22 cellular contexts compared by ENCODE assay signal in genomic region chr22:33887173-33887572, GRCh38. TPM values are rescaled to one million over a fixed set of nuclear protein-coding genes. Genes with fewer than 3 reads are reported as not detected.
DNase-seq lines count a peak whose midpoint lies in the region; FAIRE-seq and TF ChIP-seq lines count a peak whose summit lies in the region.
"Had no signal": no experiment of that assay in that cellular context is flagged by ENCODE, and none has a peak within 500 bp of the region (broad histone marks: within the 10 kb centered on the region; RNA-seq: fewer than 3 reads in every experiment).

No MANE protein-coding gene starts in this region.

- H3K23me2 ChIP-seq in H9 (ENCODE audit: insufficient read length, low read depth, low read length, poor library complexity, severe bottlenecking) = no peaks in the 10 kb centered on the region
- H3K23me2 ChIP-seq in H1 (ENCODE audit: low read depth, low read length) = no peaks in the 10 kb centered on the region; the same call in 1 of the 2 replicates

- TF ChIP-seq CTCF in H9 (conservative IDR thresholded peaks at IDR 0.05) (no peak), H1 (IDR thresholded peaks at IDR 0.05; ENCODE audit: control extremely low read depth in 1 of 3, insufficient read depth in 1 of 3, low read depth in 1 of 3, low read length in 3 of 3) (no peak), nephron progenitor cell (IDR thresholded peaks at IDR 0.05) (no peak), left ventricle myocardium inferior (IDR thresholded peaks at IDR 0.05; ENCODE audit: borderline replicate concordance) (no peak)

- in situ Hi-C loops in ACHN (cut with HindIII; ENCODE audit: low pct_ligation_motif_present, low pct_unique_long_range_greater_than_20kb, low sequenced_read_pairs) = no loop called here

- H4K91ac ChIP-seq in H9 (ENCODE audit: insufficient read length, low read depth, low read length) = no peak overlapping the region
- no peak overlapping the region for H4K91ac ChIP-seq in H1 (replicated peaks; ENCODE audit: insufficient read length, low read length)

- intact Hi-C loops in left ventricle myocardium inferior (cut with micrococcal nuclease) = no loop called here

- H2BK12ac ChIP-seq in H9 (ENCODE audit: insufficient read length, low read depth, low read length) = no peak overlapping the region
- no peak overlapping the region for H2BK12ac ChIP-seq in H1 (ENCODE audit: low read depth, low read length)

- no peaks in the 10 kb centered on the region for H3K9me3 Mint-ChIP-seq in H9
- no peaks in the 10 kb centered on the region for H3K9me3 Mint-ChIP-seq in nephron progenitor cell
- H3K9me3 Mint-ChIP-seq: CD4-positive, alpha-beta T cell had no signal

- H3K4me1 Mint-ChIP-seq in H9 (peaks cover 74 to 77% of the 10 kb centered on the region in 2 experiments), nephron progenitor cell (peaks cover 57% of the 10 kb centered on the region)
- H3K4me1 Mint-ChIP-seq: CD14-positive monocyte; CD8-positive, alpha-beta memory T cell had no signal

- peaks cover 30% of the 10 kb centered on the region for H3K4me1 ChIP-seq in H9 (ENCODE audit: insufficient read depth, low read length)
- peaks cover 16 to 41% (median 32%) of the 10 kb centered on the region in 4 experiments for H3K4me1 ChIP-seq in H1 (replicated peaks in 1 of 4; ENCODE audit: control insufficient read depth in 3 of 4, insufficient read depth in 4 of 4, low read length in 3 of 4)
- peaks cover 94% of the 10 kb centered on the region for H3K4me1 ChIP-seq in left ventricle myocardium inferior

- H3K79me2 ChIP-seq in H9 (ENCODE audit: insufficient read depth, low read length) = peaks cover 72% of the 10 kb centered on the region; the same call in 1 of the 2 replicates
- peaks cover 41 to 100% of the 10 kb centered on the region in 2 experiments for H3K79me2 ChIP-seq in H1 (ENCODE audit: control insufficient read depth in 1 of 2, insufficient read depth in 2 of 2, low read length in 2 of 2)

- WGBS in H9 (ENCODE audit: extremely low coverage, insufficient read length, low lambda C conversion rate) = no CpG with 5 or more reads among the region's 13 CpGs
- 84% methylated on average over 13 of the region's 13 CpGs; no CpG with 5 or more reads in 1 of the 2 experiments for WGBS in H1 (ENCODE audit: extremely low coverage in 1 of 2, insufficient coverage in 1 of 2, insufficient read length in 1 of 2, insufficient replicate concordance in 2 of 2, low coverage in 1 of 2, low lambda C conversion rate in 2 of 2, missing lambda C conversion rate in 1 of 2), 2 experiments

- H3K27ac ChIP-seq in H9 (ENCODE audit: insufficient read length, low read depth, low read length) (no peak overlapping the region), H1 (ENCODE audit: low read depth, low read length) (no peak overlapping the region), left ventricle myocardium inferior (replicated peaks) (no peak overlapping the region)
- H3K27ac ChIP-seq: BLaER1, GM23248 had no signal

- H3K79me1 ChIP-seq in H9 (ENCODE audit: insufficient read depth, low read depth, low read length, poor library complexity, severe bottlenecking) (peaks cover 20% of the 10 kb centered on the region), H1 (ENCODE audit: low read depth, low read length) (peaks cover 25% of the 10 kb centered on the region)

- H3K4me3 ChIP-seq in H1 (ENCODE audit: extremely low read depth in 1 of 4, insufficient read depth in 2 of 4, low read depth in 3 of 4, low read length in 4 of 4) (no peak overlapping the region), left ventricle myocardium inferior (no peak overlapping the region)
- H3K4me3 ChIP-seq: BLaER1, GM12878, GM23248 had no signal

- TF ChIP-seq POLR2A in H1 (IDR thresholded peaks at IDR 0.05; ENCODE audit: control extremely low read depth in 1 of 2, low read depth in 2 of 2, low read length in 2 of 2) = no peak

- POLR2A ChIA-PET in H1 (lab: Charles Lee; ENCODE audit: partially characterized antibody) = no interaction called here

- H2BK120ac ChIP-seq in H9 (ENCODE audit: low read depth, low read length, poor library complexity, severe bottlenecking) (no peak overlapping the region), H1 (replicated peaks; ENCODE audit: low read depth, low read length) (no peak overlapping the region)

- H3K18ac ChIP-seq in H9 (ENCODE audit: insufficient read length, low read depth, low read length) (no peak overlapping the region), H1 (ENCODE audit: extremely low read depth, low read length) (0 out of 2 replicates have a peak overlapping the region, but pooled peaks have one; percentile 11)

- no peaks in the 10 kb centered on the region for H3K27me3 ChIP-seq in H9 (ENCODE audit: insufficient read depth, low read length)
- no peaks in the 10 kb centered on the region for H3K27me3 ChIP-seq in H1 (replicated peaks in 1 of 4; ENCODE audit: control insufficient read depth in 3 of 4, extremely low read depth in 1 of 4, insufficient read depth in 3 of 4, low read length in 3 of 4)
- no peaks in the 10 kb centered on the region for H3K27me3 ChIP-seq in left ventricle myocardium inferior (ENCODE audit: low read depth)
- H3K27me3 ChIP-seq: BLaER1 had no signal

- no peak overlapping the region for H3T11ph ChIP-seq in H9 (ENCODE audit: low read length)

- no peak overlapping the region for H2AFZ ChIP-seq in H9 (ENCODE audit: low read length)
- H2AFZ ChIP-seq in H1 (ENCODE audit: low read length) = no peak overlapping the region
- H2AFZ ChIP-seq: GM23248 had no signal

- H2AK5ac ChIP-seq in H9 (ENCODE audit: insufficient read length, low read length) (no peak overlapping the region), H1 (ENCODE audit: low read depth, low read length) (no peak overlapping the region)

- peaks cover 3% of the 10 kb centered on the region for H4K20me1 ChIP-seq in H9 (ENCODE audit: control insufficient read depth, insufficient read depth, insufficient read length)
- H4K20me1 ChIP-seq in H1 (replicated peaks in 1 of 2; ENCODE audit: control insufficient read depth in 1 of 2, insufficient read depth in 2 of 2, low read length in 2 of 2) = peaks cover 20 to 23% of the 10 kb centered on the region in 2 experiments
- H4K20me1 ChIP-seq: BLaER1 had no signal

- H2BK15ac ChIP-seq in H9 (ENCODE audit: low read depth, low read length) (no peak overlapping the region), H1 (ENCODE audit: low read length) (no peak overlapping the region)

- H3K27me3 Mint-ChIP-seq in H9 (ENCODE audit: low read depth) (no peaks in the 10 kb centered on the region), nephron progenitor cell (ENCODE audit: low read depth, poor library complexity) (peaks cover 7% of the 10 kb centered on the region)
- H3K27me3 Mint-ChIP-seq: B cell; CD4-positive, alpha-beta T cell had no signal

- H2BK5ac ChIP-seq in H9 (ENCODE audit: insufficient read length, low read length) (no peak overlapping the region), H1 (ENCODE audit: low read depth, low read length) (no peak overlapping the region)

- peak overlapping the region in 2 of 3 experiments; percentile 37 to 56; a peak in 3 of 7 replicates for H3K27ac Mint-ChIP-seq in H9
- peak overlapping the region; percentile 15 for H3K27ac Mint-ChIP-seq in nephron progenitor cell
- H3K27ac Mint-ChIP-seq: B cell; CD14-positive monocyte; CD4-positive, alpha-beta T cell had no signal

- H4K5ac ChIP-seq in H9 (ENCODE audit: insufficient read length, low read depth, low read length) (no peak overlapping the region), H1 (ENCODE audit: insufficient read length, low read depth, low read length) (no peak overlapping the region)

- H3K36me3 Mint-ChIP-seq in H9 (ENCODE audit: insufficient read depth in 1 of 3, low read depth in 3 of 3) = peaks cover 0 to 3% (median 0%) of the 10 kb centered on the region in 3 experiments; a peak in 2 of 7 replicates
- H3K36me3 Mint-ChIP-seq in nephron progenitor cell (ENCODE audit: low read depth) = no peaks in the 10 kb centered on the region
- H3K36me3 Mint-ChIP-seq: CD14-positive monocyte; CD8-positive, alpha-beta memory T cell had no signal

- H3K36me3 ChIP-seq in H1 (ENCODE audit: control insufficient read depth in 2 of 4, insufficient read depth in 4 of 4, low read length in 3 of 4) (no peaks in the 10 kb centered on the region), left ventricle myocardium inferior (no peaks in the 10 kb centered on the region)
- H3K36me3 ChIP-seq: BLaER1 had no signal

- H3K23ac ChIP-seq in H9 (ENCODE audit: insufficient read length, low read depth, low read length) (no peak overlapping the region), H1 (ENCODE audit: insufficient read length) (no peak overlapping the region)

- TF ChIP-seq EP300 in H1 (IDR thresholded peaks at IDR 0.05; ENCODE audit: borderline replicate concordance in 1 of 2, low read depth in 2 of 2, low read length in 2 of 2) = no peak

- CTCF ChIA-PET in H1 (lab: Charles Lee; ENCODE audit: partially characterized antibody) = interaction anchor here (0.7 to 1.6 kb wide), 2 partner anchors 12 to 36 kb away, joined by 3 to 4 read pairs; no protein-coding TSS in a partner anchor

- H3K9me3 ChIP-seq in H9 (ENCODE audit: control insufficient read depth, low read depth, low read length) = no peaks in the 10 kb centered on the region
- no peaks in the 10 kb centered on the region for H3K9me3 ChIP-seq in H1 (ENCODE audit: insufficient read depth in 2 of 2, low read depth in 1 of 2, low read length in 1 of 2)
- H3K9me3 ChIP-seq in left ventricle myocardium inferior (replicated peaks) = no peaks in the 10 kb centered on the region
- H3K9me3 ChIP-seq: BLaER1 had no signal

- DNase-seq in H9 = no peak
- DNase-seq in H1 (ENCODE audit: low read depth in 1 of 2, low spot score in 2 of 2) = no peak
- DNase-seq in nephron progenitor cell = no peak
- DNase-seq in ACHN = no peak
- DNase-seq in SKM-1 treated with dmso at 0.1 percent for 144 hours (lab: John Stamatoyannopoulos, UW; ENCODE audit: unreplicated experiment) = no peak
- DNase-seq in left ventricle myocardium inferior = no peak
- DNase-seq: CD4-positive, alpha-beta T cell; CD8-positive, alpha-beta memory T cell; DMS 273 treated with DMSO at 0.1 percent for 48 hours; DMS79; EL; GDM1; GM23248; HCEC 1CT had no signal

- no peak overlapping the region for H3K14ac ChIP-seq in H9 (ENCODE audit: insufficient read depth, low read length)
- H3K14ac ChIP-seq in H1 (ENCODE audit: insufficient read length) = no peak overlapping the region

- H3K4me3 Mint-ChIP-seq in H9 = no peak overlapping the region
- H3K4me3 Mint-ChIP-seq in nephron progenitor cell = no peak overlapping the region
- H3K4me3 Mint-ChIP-seq: B cell; CD14-positive monocyte; CD4-positive, alpha-beta T cell; CD8-positive, alpha-beta memory T cell had no signal

- TF ChIP-seq RAD21 in H1 (IDR thresholded peaks at IDR 0.05 in 1 of 2, conservative IDR thresholded peaks at IDR 0.05 in 1 of 2; ENCODE audit: low read depth in 2 of 2, low read length in 2 of 2) = no peak; a peak in 2 of 4 replicates

- no peak for FAIRE-seq in H1 (lab: Jason Lieb, UNC)
- FAIRE-seq: D721Med, GM12878, GM19239, H54 had no signal

- H2BK20ac ChIP-seq in H9 (ENCODE audit: low read depth, low read length, poor library complexity, severe bottlenecking) (no peak overlapping the region), H1 (ENCODE audit: low read length) (no peak overlapping the region)

- H3K9ac ChIP-seq in H9 (ENCODE audit: extremely low read depth, insufficient read length, low read length) (no peak overlapping the region), H1 (replicated peaks in 1 of 4; ENCODE audit: extremely low read depth in 1 of 4, low read depth in 3 of 4, low read length in 3 of 4) (no peak overlapping the region)
- H3K9ac ChIP-seq: BLaER1, GM23248 had no signal

- H3K4me2 ChIP-seq in H9 (ENCODE audit: insufficient read depth, insufficient read length, low read length) (no peak overlapping the region), H1 (ENCODE audit: insufficient read depth in 1 of 2, low read depth in 2 of 2, low read length in 2 of 2) (no peak overlapping the region)
- H3K4me2 ChIP-seq: BLaER1 had no signal

- H3K56ac ChIP-seq in H9 (ENCODE audit: insufficient read length, low read depth, low read length) = no peak overlapping the region
- H3K56ac ChIP-seq in H1 (replicated peaks; ENCODE audit: insufficient read length, low read depth, low read length) = no peak overlapping the region

- H3K4ac ChIP-seq in H9 (ENCODE audit: low read depth, low read length) (no peak overlapping the region), H1 (replicated peaks; ENCODE audit: insufficient read length, low read depth, low read length) (no peak overlapping the region)

- H4K8ac ChIP-seq in H9 (replicated peaks; ENCODE audit: insufficient read length, low read depth, low read length) = no peak overlapping the region
- H4K8ac ChIP-seq in H1 (ENCODE audit: extremely low read depth, insufficient read depth, low read length) = no peak overlapping the region

RNA-seq across cellular contexts. Expression of gene LARGE1, which starts 33.1 kb away (rescaled TPM):
- 41.7 and 43.5 TPM in 2 replicates for total RNA-seq in H9 (2021)
- 69.5 and 83.0 TPM in 2 replicates for total RNA-seq in H1 (2021; fragmentation: NEBNext Ultra II Directional; extraction: Animal tissue kit (Norgen Biotek cat#: 25700))
- 43.7 and 51.4 TPM in 2 replicates for polyA plus RNA-seq in H1 (2011; rRNA removed)
- 42.0 TPM for polyA plus RNA-seq in H1 (2011; cell fraction: cytosol; rRNA removed)
- polyA plus RNA-seq in H1 (2011; cell fraction: nucleus; rRNA removed) = 56.3 TPM
- polyA plus RNA-seq in H1 (2012, experiment 1 of 2) = 40.0 to 53.5 TPM (median 47.7 TPM) in 4 replicates
- polyA plus RNA-seq in H1 (2012, experiment 2 of 2) = 38.9 TPM
- polyA plus RNA-seq in H1 (2013, experiment 1 of 2) = 39.9 TPM
- polyA plus RNA-seq in H1 (2013, experiment 2 of 2) = 39.1 TPM
- 121 and 152 TPM in 2 replicates for polyA minus RNA-seq in H1 (2011; rRNA and poly(A)+ RNA removed)
- polyA minus RNA-seq in H1 (2011; cell fraction: cytosol; rRNA and poly(A)+ RNA removed) = 72.1 TPM
- polyA minus RNA-seq in H1 (2011; cell fraction: nucleus; rRNA and poly(A)+ RNA removed) = 137 TPM
- total RNA-seq in left ventricle myocardium inferior = 117 TPM
- total RNA-seq: A673 had no signal
